In genomic region chr15:79209690-79210089, GRCh38 we compare ENCODE assay signal across 14 cellular contexts.
A peak's percentile ranks its signal among the peaks of the same experiment; 100 is the strongest.
DNase-seq lines count a peak whose midpoint lies in the region; ATAC-seq and TF ChIP-seq lines count a peak whose summit lies in the region.
"Had no signal": no experiment of that assay in that cellular context is flagged by ENCODE, and none has a peak within 500 bp of the region (broad histone marks: within the 10 kb centered on the region; RNA-seq: fewer than 3 reads in every experiment).

No MANE protein-coding gene starts in this region.

- CTCF ChIA-PET in WTC11 (lab: Charles Lee), result interaction anchor here (0.6 to 5.1 kb wide), 16 partner anchors 9 to 302 kb away, joined by 3 to 74 read pairs (median 4); partner anchors contain the start of genes ANKRD34C, RASGRF1 and TMED3

- H3K9me3 Mint-ChIP-seq in HFFc6 (no peaks in the 10 kb centered on the region), WTC11 (no peaks in the 10 kb centered on the region)
- H3K9me3 Mint-ChIP-seq: dendritic cell treated with granulocyte-macrophage colony-stimulating factor and Interleukin-4, amounts not matched to agents 40 ng/mL and 50 ng/mL, for 4 days; memory B cell had no signal

- DNase-seq in CMK (ENCODE audit: low read depth) (peak; percentile 36), HFFc6 (no peak), WTC11 (ENCODE audit: low spot score) (peak; percentile 67), iPS-NIHi11 (ENCODE audit: low spot score) (peak; percentile 79), COLO829 (ENCODE audit: low spot score) (no peak), DMS53 (lab: John Stamatoyannopoulos, UW) (no peak)
- no peak for DNase-seq in stimulated activated naive CD8-positive, alpha-beta T cell treated with anti-CD3 and anti-CD28 coated beads, Interleukin-15, Interleukin-2, amounts not matched to agents 100 U/mL and 50 U/mL, for 24 hours
- DNase-seq: activated gamma-delta T cell; NK-92 treated with Interleukin-12 subunit alpha and Interleukin-12 subunit beta, amount 100 ng/mL, for 24 hours; small intestine; stomach had no signal

- H3K4me3 Mint-ChIP-seq in HFFc6 (no peak overlapping the region), WTC11 (peak overlapping the region; percentile 59)
- H3K4me3 Mint-ChIP-seq: dendritic cell treated with granulocyte-macrophage colony-stimulating factor and Interleukin-4, amounts not matched to agents 40 ng/mL and 50 ng/mL, for 4 days; memory B cell had no signal

- no peaks in the 10 kb centered on the region for H3K36me3 Mint-ChIP-seq in HFFc6 (ENCODE audit: low read depth)
- no peaks in the 10 kb centered on the region for H3K36me3 Mint-ChIP-seq in WTC11
- H3K36me3 Mint-ChIP-seq: memory B cell had no signal

- ATAC-seq in WTC11 (peak; percentile 73), HG03521 (IDR thresholded peaks at IDR 0.05; ENCODE audit: unreplicated experiment) (no peak)
- ATAC-seq in stimulated activated naive CD8-positive, alpha-beta T cell treated with anti-CD3 and anti-CD28 coated beads, Interleukin-15, Interleukin-2, amounts not matched to agents 100 U/mL and 50 U/mL, for 24 hours, result no peak

- TF ChIP-seq CTCF in HFFc6 (IDR thresholded peaks at IDR 0.05) (peak; percentile 21; the same call in 1 of the 2 replicates), WTC11 (IDR thresholded peaks at IDR 0.05) (peak; percentile 64)

- H3K4me1 Mint-ChIP-seq in HFFc6 (ENCODE audit: low read depth) (no peaks in the 10 kb centered on the region), WTC11 (peaks cover 37% of the 10 kb centered on the region)
- H3K4me1 Mint-ChIP-seq: memory B cell had no signal

- POLR2A ChIA-PET in WTC11 (lab: Charles Lee), result no interaction called here

- peaks cover 14% of the 10 kb centered on the region for H3K27me3 Mint-ChIP-seq in HFFc6 (ENCODE audit: insufficient read depth)
- no peaks in the 10 kb centered on the region for H3K27me3 Mint-ChIP-seq in WTC11 (ENCODE audit: low read depth)

- H3K27ac Mint-ChIP-seq in HFFc6, result no peak overlapping the region
- no peak overlapping the region for H3K27ac Mint-ChIP-seq in WTC11
- H3K27ac Mint-ChIP-seq: dendritic cell treated with granulocyte-macrophage colony-stimulating factor and Interleukin-4, amounts not matched to agents 40 ng/mL and 50 ng/mL, for 4 days; memory B cell had no signal

TF ChIP-seq in WTC11, 78 proteins besides CTCF, POLR2A, EP300 and RAD21:
- TF ChIP-seq ZSCAN18 (CRISPR knock-in tag; IDR thresholded peaks at IDR 0.05) (no peak), ZNF423 (CRISPR knock-in tag; IDR thresholded peaks at IDR 0.05) (peak; percentile 83), GABPB1 (CRISPR knock-in tag; IDR thresholded peaks at IDR 0.05) (no peak), PRDM15 (CRISPR knock-in tag; IDR thresholded peaks at IDR 0.05) (peak; percentile 74), ARID4B (CRISPR knock-in tag; IDR thresholded peaks at IDR 0.05; ENCODE audit: borderline replicate concordance) (no peak)

Comparison
In these comparisons a context has a peak if more than half of its experiments do, and no peak if none do; other contexts are left out.
1. DNase-seq: peak in CMK (single experiment), WTC11 (single experiment) and iPS-NIHi11 (single experiment); none in HFFc6 (single experiment), stimulated activated naive CD8-positive, alpha-beta T cell treated with anti-CD3 and anti-CD28 coated beads, Interleukin-15, Interleukin-2, amounts not matched to agents 100 U/mL and 50 U/mL, for 24 hours (single experiment), COLO829 (single experiment) and DMS53 (single experiment).